Comparison of ENCODE assay signal across 8 cellular contexts in the genomic region with DNA sequence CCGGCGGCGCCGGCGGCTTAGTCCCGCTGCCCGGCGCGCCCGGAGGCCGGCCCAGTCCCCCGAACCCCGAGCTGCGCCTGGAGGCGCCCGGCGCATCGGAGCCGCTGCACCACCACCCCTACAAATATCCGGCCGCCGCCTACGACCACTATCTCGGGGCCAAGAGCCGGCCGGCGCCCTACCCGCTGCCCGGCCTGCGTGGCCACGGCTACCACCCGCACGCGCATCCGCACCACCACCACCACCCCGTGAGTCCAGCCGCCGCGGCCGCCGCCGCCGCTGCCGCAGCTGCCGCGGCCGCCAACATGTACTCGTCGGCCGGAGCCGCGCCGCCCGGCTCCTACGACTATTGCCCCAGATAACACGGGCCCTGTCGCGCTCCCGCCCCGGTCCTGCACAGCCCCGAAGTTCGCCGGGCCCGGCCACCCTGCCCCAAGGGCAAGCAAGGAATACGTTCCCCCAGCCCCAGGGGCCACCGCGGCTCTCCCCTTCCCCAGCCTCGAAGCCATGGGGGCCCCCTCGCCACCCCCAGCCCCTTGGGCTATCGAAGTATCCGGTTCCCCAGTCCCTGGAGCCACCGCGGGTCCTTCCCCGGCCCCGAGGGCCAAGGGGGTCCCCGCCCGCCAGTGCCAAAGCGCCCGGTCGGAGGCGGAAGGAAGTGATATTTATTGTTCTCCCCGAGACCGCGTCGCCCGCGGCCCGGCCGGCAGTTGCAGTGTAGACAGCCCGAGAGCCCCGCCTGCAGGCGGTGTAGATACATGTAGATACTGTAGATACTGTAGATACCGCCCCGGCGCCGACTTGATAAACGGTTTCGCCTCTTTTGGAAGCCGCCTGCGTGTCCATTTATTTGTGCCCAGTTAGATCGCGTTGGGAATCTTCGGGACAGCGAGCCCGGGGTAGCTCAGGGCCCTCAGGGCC. TPM values are rescaled to one million over a fixed set of nuclear protein-coding genes. Genes with fewer than 3 reads are reported as not detected.
DNase-seq lines count a peak whose midpoint lies in the region; FAIRE-seq and TF ChIP-seq lines count a peak whose summit lies in the region.

No MANE protein-coding gene starts in this region.

- peaks cover 5% of the 10 kb centered on the region for H3K4me1 ChIP-seq in endothelial cell of umbilical vein (ENCODE audit: control insufficient read depth, extremely low read depth, insufficient read depth, low read length)

- intact Hi-C loops in endothelial cell of umbilical vein (cut with micrococcal nuclease): loop anchor here (1.0 kb wide), 1 partner anchor 36 kb away; no protein-coding TSS in a partner anchor

- H3K9me3 ChIP-seq in endothelial cell of umbilical vein (replicated peaks; ENCODE audit: control insufficient read depth, insufficient read depth, low read length): no peaks in the 10 kb centered on the region

- peak; percentile 54 for FAIRE-seq in endothelial cell of umbilical vein (lab: Jason Lieb, UNC)

- POLR2A ChIA-PET in endothelial cell of umbilical vein (lab: Charles Lee): no interaction called here

- H3K27ac ChIP-seq in endothelial cell of umbilical vein (ENCODE audit: insufficient read depth, low read depth, low read length): no peak overlapping the region

- H2AFZ ChIP-seq in endothelial cell of umbilical vein (ENCODE audit: low read depth, low read length): no peak overlapping the region

- peaks cover 25% of the 10 kb centered on the region for H3K79me2 ChIP-seq in endothelial cell of umbilical vein (ENCODE audit: control insufficient read depth, insufficient read depth, low read length)

- CTCF ChIA-PET in endothelial cell of umbilical vein (lab: Charles Lee): interaction anchor here (0.8 to 1.6 kb wide), 4 partner anchors 10 to 143 kb away, joined by 3 to 4 read pairs (median 3); no protein-coding TSS in a partner anchor

- no peaks in the 10 kb centered on the region for H4K20me1 ChIP-seq in endothelial cell of umbilical vein (replicated peaks; ENCODE audit: control insufficient read depth, extremely low read depth, insufficient read depth, low read length)

- no peak overlapping the region for H3K4me2 ChIP-seq in endothelial cell of umbilical vein (ENCODE audit: insufficient read depth, low read length)

- dilution Hi-C loops in endothelial cell of umbilical vein (cut with MboI; ENCODE audit: extremely low pct_ligation_motif_present, low sequenced_read_pairs): no loop called here

- no peaks in the 10 kb centered on the region for H3K9me1 ChIP-seq in endothelial cell of umbilical vein (replicated peaks; ENCODE audit: control insufficient read depth, extremely low read depth, insufficient read depth, low read length)

- no peak for TF ChIP-seq POLR2A in endothelial cell of umbilical vein (IDR thresholded peaks at IDR 0.05; ENCODE audit: low read depth, low read length)

- TF ChIP-seq CTCF in endothelial cell of umbilical vein (IDR thresholded peaks at IDR 0.05; ENCODE audit: extremely low read depth in 1 of 2, insufficient read depth in 1 of 2, low read depth in 1 of 2, low read length in 2 of 2): peak; percentile 33 to 39

- BruUV-seq in endothelial cell of umbilical vein (replicated peaks; lab: Mats Ljungman, UMichigan): TSS peak; percentile 44

- H3K4me3 ChIP-seq in endothelial cell of umbilical vein (replicated peaks in 1 of 3; ENCODE audit: insufficient read depth in 1 of 3, low read depth in 1 of 3, low read length in 3 of 3): no peak overlapping the region

- peaks cover 0 to 3% of the 10 kb centered on the region in 2 experiments for H3K36me3 ChIP-seq in endothelial cell of umbilical vein (ENCODE audit: control insufficient read depth in 2 of 2, extremely low read depth in 1 of 2, insufficient read depth in 2 of 2, low read length in 2 of 2)

- DNase-seq in HK-2 (ENCODE audit: unreplicated experiment): peak; percentile 62
- DNase-seq in activated CD4-positive, alpha-beta T cell treated with anti-CD3 and anti-CD28 coated beads for 4 hours: peak; percentile 36 to 42
- DNase-seq in endothelial cell of umbilical vein (ENCODE audit: low read depth, low spot score): no peak
- DNase-seq in retina: peak; percentile 59
- no peak for DNase-seq in NCI-H2227 (lab: John Stamatoyannopoulos, UW; ENCODE audit: unreplicated experiment)
- DNase-seq in SK-N-DZ (ENCODE audit: low spot score): no peak
- DNase-seq in midbrain (lab: John Stamatoyannopoulos, UW): no peak
- DNase-seq in NCI-H774 (lab: John Stamatoyannopoulos, UW): no peak

- no peak overlapping the region for H3K9ac ChIP-seq in endothelial cell of umbilical vein (replicated peaks; ENCODE audit: extremely low read depth, insufficient read depth, low read length)

- peaks cover 11 to 19% of the 10 kb centered on the region in 2 experiments for H3K27me3 ChIP-seq in endothelial cell of umbilical vein (ENCODE audit: control insufficient read depth in 2 of 2, insufficient read depth in 2 of 2, low read length in 2 of 2)

TF ChIP-seq in endothelial cell of umbilical vein, 7 proteins besides CTCF, POLR2A, EP300 and RAD21:
- TF ChIP-seq, protein P1, sequence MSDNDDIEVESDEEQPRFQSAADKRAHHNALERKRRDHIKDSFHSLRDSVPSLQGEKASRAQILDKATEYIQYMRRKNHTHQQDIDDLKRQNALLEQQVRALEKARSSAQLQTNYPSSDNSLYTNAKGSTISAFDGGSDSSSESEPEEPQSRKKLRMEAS (IDR thresholded peaks at IDR 0.05; ENCODE audit: insufficient read depth, insufficient read length): no peak
- peak; percentile 83 for TF ChIP-seq EZH2 (IDR thresholded peaks at IDR 0.05; ENCODE audit: borderline replicate concordance, low read depth, low read length, severe bottlenecking)

RNA-seq across cellular contexts. Expression of gene TBX1, which starts 6.2 kb away (rescaled TPM):
- 30.2 and 38.2 TPM in 2 replicates for total RNA-seq in endothelial cell of umbilical vein
- 8.9 and 11.0 TPM in 2 replicates for polyA plus RNA-seq in endothelial cell of umbilical vein
- polyA plus RNA-seq in endothelial cell of umbilical vein (2011; cell fraction: cytosol; rRNA removed): 6.3 and 6.6 TPM in 2 replicates
- polyA plus RNA-seq in endothelial cell of umbilical vein (2011; cell fraction: nucleus; rRNA removed): 28.4 and 44.8 TPM in 2 replicates
- polyA plus RNA-seq in endothelial cell of umbilical vein (2012): 7.1 and 14.5 TPM in 2 replicates
- 6.0 and 9.7 TPM in 2 replicates for polyA minus RNA-seq in endothelial cell of umbilical vein
- not detected for polyA minus RNA-seq in endothelial cell of umbilical vein (2011; cell fraction: cytosol; rRNA and poly(A)+ RNA removed)
- 10.4 and 16.9 TPM in 2 replicates for polyA minus RNA-seq in endothelial cell of umbilical vein (2011; cell fraction: nucleus; rRNA and poly(A)+ RNA removed)
- polyA plus RNA-seq in SK-N-DZ (2014; cell fraction: cytosol; rRNA removed): not detected in 2 replicates
- not detected in 2 replicates for polyA plus RNA-seq in SK-N-DZ (2014; cell fraction: nucleus; rRNA removed)

RNA-seq across cellular contexts. Expression of gene GP1BB, which starts 43.4 kb away (rescaled TPM):
- 1.5 and 1.7 TPM in 2 replicates for total RNA-seq in endothelial cell of umbilical vein
- polyA plus RNA-seq in endothelial cell of umbilical vein: 6.2 and 8.3 TPM in 2 replicates
- polyA plus RNA-seq in endothelial cell of umbilical vein (2011; cell fraction: cytosol; rRNA removed): 1.9 and 3.0 TPM in 2 replicates
- polyA plus RNA-seq in endothelial cell of umbilical vein (2011; cell fraction: nucleus; rRNA removed): 6.0 and 11.5 TPM in 2 replicates
- 0.98 and 2.3 TPM in 2 replicates for polyA plus RNA-seq in endothelial cell of umbilical vein (2012)
- polyA minus RNA-seq in endothelial cell of umbilical vein: 0.61 and 1.4 TPM in 2 replicates
- polyA minus RNA-seq in endothelial cell of umbilical vein (2011; cell fraction: cytosol; rRNA and poly(A)+ RNA removed): not detected
- 1.5 and 3.8 TPM in 2 replicates for polyA minus RNA-seq in endothelial cell of umbilical vein (2011; cell fraction: nucleus; rRNA and poly(A)+ RNA removed)
- polyA plus RNA-seq in SK-N-DZ (2014; cell fraction: cytosol; rRNA removed): 17.6 and 17.8 TPM in 2 replicates
- polyA plus RNA-seq in SK-N-DZ (2014; cell fraction: nucleus; rRNA removed): 78.8 and 83.4 TPM in 2 replicates

RNA-seq across cellular contexts. Expression of gene SEPTIN5, which starts 52.5 kb away (rescaled TPM):
- total RNA-seq in endothelial cell of umbilical vein: 31.1 and 33.5 TPM in 2 replicates
- 35.8 and 37.8 TPM in 2 replicates for polyA plus RNA-seq in endothelial cell of umbilical vein
- 19.1 and 24.3 TPM in 2 replicates for polyA plus RNA-seq in endothelial cell of umbilical vein (2011; cell fraction: cytosol; rRNA removed)
- polyA plus RNA-seq in endothelial cell of umbilical vein (2011; cell fraction: nucleus; rRNA removed): 89.2 and 133 TPM in 2 replicates
- polyA plus RNA-seq in endothelial cell of umbilical vein (2012): 18.2 and 32.5 TPM in 2 replicates
- 55.8 and 59.9 TPM in 2 replicates for polyA minus RNA-seq in endothelial cell of umbilical vein
- not detected for polyA minus RNA-seq in endothelial cell of umbilical vein (2011; cell fraction: cytosol; rRNA and poly(A)+ RNA removed)
- 21.0 and 36.7 TPM in 2 replicates for polyA minus RNA-seq in endothelial cell of umbilical vein (2011; cell fraction: nucleus; rRNA and poly(A)+ RNA removed)
- 50.3 and 194 TPM in 2 replicates for polyA plus RNA-seq in SK-N-DZ (2014; cell fraction: cytosol; rRNA removed)
- polyA plus RNA-seq in SK-N-DZ (2014; cell fraction: nucleus; rRNA removed): 107 and 111 TPM in 2 replicates

Comparison
In these comparisons a context has a peak if more than half of its experiments do, and no peak if none do; other contexts are left out.
1. DNase-seq: peak in HK-2 (single experiment), activated CD4-positive, alpha-beta T cell treated with anti-CD3 and anti-CD28 coated beads for 4 hours (2 of 2) and retina (single experiment); none in endothelial cell of umbilical vein (single experiment), NCI-H2227 (single experiment), SK-N-DZ (single experiment), midbrain (single experiment) and NCI-H774 (single experiment).